In genomic region chr7:151875862-151876111, GRCh38 we compare ENCODE assay signal across 1 cellular context.
TF ChIP-seq lines count a peak whose summit lies in the region.

No MANE protein-coding gene starts in this region.

TF ChIP-seq in GM12878, 131 proteins besides CTCF, POLR2A, EP300 and RAD21 (continued from another document):
- TF ChIP-seq CEBPZ (IDR thresholded peaks at IDR 0.05; ENCODE audit: low read depth, low read length) (no peak), HDAC2 (IDR thresholded peaks at IDR 0.05) (no peak)
TF ChIP-seq in GM12878: peak in this region for 0.
